17 cellular contexts compared by ENCODE assay signal in genomic region chrY:19167319-19167718, GRCh38.
DNase-seq lines count a peak whose midpoint lies in the region; ATAC-seq, FAIRE-seq and TF ChIP-seq lines count a peak whose summit lies in the region.
"Had no signal": no experiment of that assay in that cellular context is flagged by ENCODE, and none has a peak within 500 bp of the region (broad histone marks: within the 10 kb centered on the region; RNA-seq: fewer than 3 reads in every experiment).

No MANE protein-coding gene starts in this region.

- FAIRE-seq in small intestine (lab: Jason Lieb, UNC), result no peak
- FAIRE-seq: GM12878 had no signal

- H3K4me3 ChIP-seq in RWPE2 (ENCODE audit: severe bottlenecking) (no peak overlapping the region), epithelial cell of esophagus (ENCODE audit: low read length) (no peak overlapping the region), small intestine (ENCODE audit: low read depth in 1 of 2, low read length in 2 of 2) (no peak overlapping the region)
- no peak overlapping the region for H3K4me3 ChIP-seq in CD8-positive, alpha-beta T cell (ENCODE audit: low read depth, low read length)
- H3K4me3 ChIP-seq: BLaER1, GM12878, HAP-1 had no signal

- H3K36me3 ChIP-seq in RWPE2 (ENCODE audit: low read depth), result no peaks in the 10 kb centered on the region
- H3K36me3 ChIP-seq in small intestine (ENCODE audit: control insufficient read depth in 2 of 2, insufficient read depth in 2 of 2, low read length in 2 of 2), result no peaks in the 10 kb centered on the region
- H3K36me3 ChIP-seq in CD8-positive, alpha-beta T cell (ENCODE audit: insufficient read depth, low read length), result no peaks in the 10 kb centered on the region
- H3K36me3 ChIP-seq: BLaER1, HAP-1 had no signal

- intact Hi-C loops in CD8-positive, alpha-beta T cell (cut with DNase I, micrococcal nuclease), result no loop called here

- DNase-seq in HT1080 (ENCODE audit: low read depth), result peak; percentile 23
- DNase-seq in RWPE2 (ENCODE audit: low spot score), result no peak
- DNase-seq in epithelial cell of esophagus (ENCODE audit: low read depth), result peak; percentile 72
- DNase-seq in renal cortical epithelial cell (ENCODE audit: low read depth), result peak; percentile 17
- DNase-seq in small intestine, result no peak
- DNase-seq in left lobe of liver (ENCODE audit: low spot score), result no peak
- DNase-seq in CD8-positive, alpha-beta T cell, result no peak
- DNase-seq: 8988T; CD4-positive, alpha-beta memory T cell; DMS 273 treated with DMSO at 0.1 percent for 48 hours; DMS53; DND-41; EL had no signal

- H3K4me3 Mint-ChIP-seq in CD8-positive, alpha-beta T cell, result no peak overlapping the region
- H3K4me3 Mint-ChIP-seq: CD14-positive monocyte; CD4-positive, alpha-beta memory T cell had no signal

- no peaks in the 10 kb centered on the region for H3K27me3 Mint-ChIP-seq in CD8-positive, alpha-beta T cell (ENCODE audit: low read depth)
- H3K27me3 Mint-ChIP-seq: CD4-positive, alpha-beta memory T cell had no signal

- H3K9me3 ChIP-seq in RWPE2 (ENCODE audit: severe bottlenecking) (no peaks in the 10 kb centered on the region), small intestine (ENCODE audit: control insufficient read depth, low read depth) (no peaks in the 10 kb centered on the region)
- no peaks in the 10 kb centered on the region for H3K9me3 ChIP-seq in CD8-positive, alpha-beta T cell (ENCODE audit: low read length)
- H3K9me3 ChIP-seq: BLaER1, HAP-1 had no signal

- H3K4me1 ChIP-seq in RWPE2 (ENCODE audit: insufficient read depth, poor library complexity, severe bottlenecking) (peaks cover 36% of the 10 kb centered on the region), small intestine (ENCODE audit: control insufficient read depth in 2 of 2, insufficient read depth in 1 of 2, low read depth in 1 of 2, low read length in 1 of 2) (no peaks in the 10 kb centered on the region)
- H3K4me1 ChIP-seq in CD8-positive, alpha-beta T cell (ENCODE audit: insufficient read depth, low read length), result no peaks in the 10 kb centered on the region
- H3K4me1 ChIP-seq: BLaER1, HAP-1 had no signal

- H3K36me3 Mint-ChIP-seq in CD8-positive, alpha-beta T cell, result no peaks in the 10 kb centered on the region
- H3K36me3 Mint-ChIP-seq: CD14-positive monocyte; CD4-positive, alpha-beta memory T cell had no signal

- TF ChIP-seq CTCF in RWPE2 (IDR thresholded peaks at IDR 0.05; ENCODE audit: poor library complexity, severe bottlenecking), result no peak
- no peak for TF ChIP-seq CTCF in epithelial cell of esophagus (IDR thresholded peaks at IDR 0.05; ENCODE audit: insufficient read depth, low read depth, low read length, missing control alignments)
- no peak for TF ChIP-seq CTCF in CD8-positive, alpha-beta T cell (IDR thresholded peaks at IDR 0.05)

- H3K9me3 Mint-ChIP-seq in CD8-positive, alpha-beta T cell, result peaks cover 3% of the 10 kb centered on the region
- H3K9me3 Mint-ChIP-seq: CD4-positive, alpha-beta memory T cell had no signal

- H3K27ac ChIP-seq in RWPE2 (ENCODE audit: poor library complexity, severe bottlenecking), result peak overlapping the region; percentile 95
- no peak overlapping the region for H3K27ac ChIP-seq in small intestine (ENCODE audit: low read depth in 1 of 2, low read length in 1 of 2)
- no peak overlapping the region for H3K27ac ChIP-seq in CD8-positive, alpha-beta T cell (ENCODE audit: low read depth, low read length)
- H3K27ac ChIP-seq: BLaER1 had no signal

- CTCF ChIA-PET in CD8-positive, alpha-beta T cell (lab: Charles Lee), result no interaction called here

- H3K27me3 ChIP-seq in RWPE2 (ENCODE audit: insufficient read depth, poor library complexity, severe bottlenecking) (no peaks in the 10 kb centered on the region), small intestine (ENCODE audit: control insufficient read depth in 2 of 2, insufficient read depth in 2 of 2, low read length in 2 of 2) (no peaks in the 10 kb centered on the region)
- no peaks in the 10 kb centered on the region for H3K27me3 ChIP-seq in CD8-positive, alpha-beta T cell (ENCODE audit: insufficient read depth, low read length)
- H3K27me3 ChIP-seq: BLaER1 had no signal

- 18 to 70% (median 60%) methylated on average over 1 to 9 of the region's 9 CpGs for WGBS in small intestine, 3 donors

- POLR2A ChIA-PET in CD8-positive, alpha-beta T cell (lab: Charles Lee), result no interaction called here

- no peaks in the 10 kb centered on the region for H3K4me1 Mint-ChIP-seq in CD8-positive, alpha-beta T cell (ENCODE audit: low read depth)
- H3K4me1 Mint-ChIP-seq: CD14-positive monocyte; CD4-positive, alpha-beta memory T cell had no signal

- ATAC-seq in RWPE2 (ENCODE audit: low read depth) (peak; percentile 61), left lobe of liver (no peak)
- no peak for ATAC-seq in CD8-positive, alpha-beta T cell
- ATAC-seq: GM12878 had no signal

- H3K27ac Mint-ChIP-seq in CD8-positive, alpha-beta T cell, result no peak overlapping the region
- H3K27ac Mint-ChIP-seq: CD14-positive monocyte; CD4-positive, alpha-beta memory T cell had no signal

Comparison
In these comparisons a context has a peak if more than half of its experiments do, and no peak if none do; other contexts are left out.
1. DNase-seq: peak in HT1080 (single experiment), epithelial cell of esophagus (single experiment) and renal cortical epithelial cell (single experiment); none in RWPE2 (single experiment), small intestine (single experiment), left lobe of liver (single experiment) and CD8-positive, alpha-beta T cell (0 of 7).